ENCODE assay signal across 19 cellular contexts in genomic region chr5:32244017-32244416, GRCh38.
"Had no signal": no experiment of that assay in that cellular context is flagged by ENCODE, and none has a peak within 500 bp of the region (broad histone marks: within the 10 kb centered on the region; RNA-seq: fewer than 3 reads in every experiment).

No MANE protein-coding gene starts in this region.

- H3K4me1 ChIP-seq: neural progenitor cell, right atrium auricular region, transverse colon had no signal

- H3K9me3 Mint-ChIP-seq: dendritic cell treated with granulocyte-macrophage colony-stimulating factor and Interleukin-4, amounts not matched to agents 40 ng/mL and 50 ng/mL, for 4 days; naive thymus-derived CD4-positive, alpha-beta T cell; neural progenitor cell had no signal

- H3K9ac ChIP-seq: neural progenitor cell had no signal

- H3K27me3 Mint-ChIP-seq: dendritic cell treated with granulocyte-macrophage colony-stimulating factor and Interleukin-4, amounts not matched to agents 40 ng/mL and 50 ng/mL, for 4 days; naive thymus-derived CD4-positive, alpha-beta T cell had no signal

- FAIRE-seq: endothelial cell of umbilical vein, islet of Langerhans, small intestine had no signal

- H3K4me2 ChIP-seq: hepatocyte, neural progenitor cell had no signal

- H3K4me3 Mint-ChIP-seq: dendritic cell treated with granulocyte-macrophage colony-stimulating factor and Interleukin-4, amounts not matched to agents 40 ng/mL and 50 ng/mL, for 4 days; naive thymus-derived CD4-positive, alpha-beta T cell; neural progenitor cell had no signal

- H3K27ac ChIP-seq: hepatocyte, neural progenitor cell, right atrium auricular region, stomach, thoracic aorta, transverse colon had no signal

- H3K36me3 ChIP-seq: ovary had no signal

- H3K27me3 ChIP-seq: hepatocyte, neural progenitor cell, ovary, right atrium auricular region, stomach, transverse colon had no signal

- H3K27ac Mint-ChIP-seq: dendritic cell treated with granulocyte-macrophage colony-stimulating factor and Interleukin-4, amounts not matched to agents 40 ng/mL and 50 ng/mL, for 4 days; neural progenitor cell had no signal

- H3K4me3 ChIP-seq: hepatocyte, neural progenitor cell, ovary, right atrium auricular region, stomach, thoracic aorta, transverse colon had no signal

- H3K9me3 ChIP-seq: stomach, thoracic aorta, transverse colon had no signal

- DNase-seq: foreskin melanocyte; head of caudate nucleus; kidney glomerular epithelial cell; naive thymus-derived CD4-positive, alpha-beta T cell; nucleus accumbens; ovary; small intestine; stimulated activated CD4-positive, alpha-beta T cell treated with anti-CD3 and anti-CD28 coated beads, Interleukin-12 subunit alpha, Interleukin-12 subunit beta, amount 100 ng/mL, for 4 hours; stimulated activated naive CD4-positive, alpha-beta T cell; stomach; substantia nigra; transverse colon had no signal
